In genomic region chr6:45326698-45327417, GRCh38 we compare ENCODE assay signal across 25 cellular contexts. TPM values are rescaled to one million over a fixed set of nuclear protein-coding genes. Genes with fewer than 3 reads are reported as not detected.
DNase-seq lines count a peak whose midpoint lies in the region; ATAC-seq and TF ChIP-seq lines count a peak whose summit lies in the region.
"Had no signal": no experiment of that assay in that cellular context is flagged by ENCODE, and none has a peak within 500 bp of the region (broad histone marks: within the 10 kb centered on the region; RNA-seq: fewer than 3 reads in every experiment).

No MANE protein-coding gene starts in this region.

- H4K91ac ChIP-seq in mesenchymal stem cell (ENCODE audit: low read length), result no peak overlapping the region

- no peak overlapping the region for H2AFZ ChIP-seq in mesenchymal stem cell (ENCODE audit: low read depth, low read length)

- H3K4me3 ChIP-seq in mesenchymal stem cell (ENCODE audit: insufficient read depth in 1 of 2, low read depth in 1 of 2, low read length in 2 of 2), result no peak overlapping the region
- H3K4me3 ChIP-seq: hepatocyte, skin epidermis had no signal

- no peak for ATAC-seq in CD4-positive, alpha-beta T cell (ENCODE audit: poor library complexity)
- ATAC-seq in T-helper 17 cell (no peak), HG03342 (IDR thresholded peaks at IDR 0.05; ENCODE audit: unreplicated experiment) (no peak)
- ATAC-seq: natural killer cell had no signal

- H3K9ac ChIP-seq in mesenchymal stem cell (ENCODE audit: low read length), result peak overlapping the region; percentile 76

- H3K36me3 ChIP-seq in mesenchymal stem cell (ENCODE audit: control insufficient read depth in 1 of 2, insufficient read depth in 2 of 2, low read depth in 1 of 2, low read length in 2 of 2), result no peaks in the 10 kb centered on the region

- no peak overlapping the region for H4K8ac ChIP-seq in mesenchymal stem cell (ENCODE audit: low read length)

- H3K18ac ChIP-seq in mesenchymal stem cell (ENCODE audit: low read depth in 1 of 2, low read length in 2 of 2), result no peak overlapping the region

- peaks cover 75% of the 10 kb centered on the region for H3K4me1 Mint-ChIP-seq in CD4-positive, alpha-beta T cell (ENCODE audit: low read depth)
- peaks cover 12% of the 10 kb centered on the region for H3K4me1 Mint-ChIP-seq in T-helper 17 cell

- H3K4me2 ChIP-seq in mesenchymal stem cell (ENCODE audit: low read length, poor library complexity, severe bottlenecking), result no peak overlapping the region

- peak overlapping the region; percentile 57 for H3K27ac Mint-ChIP-seq in CD4-positive, alpha-beta T cell
- peak overlapping the region; percentile 41 for H3K27ac Mint-ChIP-seq in T-helper 17 cell
- H3K27ac Mint-ChIP-seq: IgD-negative memory B cell had no signal

- H2BK12ac ChIP-seq in mesenchymal stem cell (ENCODE audit: low read length in 2 of 2), result no peak overlapping the region

- no peak overlapping the region for H3K23ac ChIP-seq in mesenchymal stem cell (ENCODE audit: low read length in 2 of 2)

- no peak overlapping the region for H3K4me3 Mint-ChIP-seq in CD4-positive, alpha-beta T cell
- H3K4me3 Mint-ChIP-seq in T-helper 17 cell, result no peak overlapping the region
- H3K4me3 Mint-ChIP-seq: HFFc6, IgD-negative memory B cell had no signal

- CTCF ChIA-PET in CD4-positive, alpha-beta T cell (lab: Charles Lee), result no interaction called here

- peaks cover 5% of the 10 kb centered on the region for H3K79me1 ChIP-seq in mesenchymal stem cell (replicated peaks; ENCODE audit: low read length, poor library complexity, severe bottlenecking)

- TF ChIP-seq CTCF in CD4-positive, alpha-beta T cell (IDR thresholded peaks at IDR 0.05), result no peak

- 93% methylated on average over 3 of the region's 5 CpGs for WGBS in mesenchymal stem cell

- intact Hi-C loops in CD4-positive, alpha-beta T cell (cut with DNase I, micrococcal nuclease), result no loop called here

- H3K14ac ChIP-seq in mesenchymal stem cell (ENCODE audit: low read length in 2 of 2), result no peak overlapping the region

- H2BK15ac ChIP-seq in mesenchymal stem cell (ENCODE audit: low read depth, poor library complexity, severe bottlenecking), result no peak overlapping the region

- peaks cover 1% of the 10 kb centered on the region for H3K4me1 ChIP-seq in mesenchymal stem cell (ENCODE audit: control insufficient read depth, insufficient read depth, low read depth, low read length)

- H3K27me3 Mint-ChIP-seq in CD4-positive, alpha-beta T cell, result no peaks in the 10 kb centered on the region
- H3K27me3 Mint-ChIP-seq in T-helper 17 cell, result no peaks in the 10 kb centered on the region
- H3K27me3 Mint-ChIP-seq: IgD-negative memory B cell had no signal

- POLR2A ChIA-PET in CD4-positive, alpha-beta T cell (lab: Charles Lee), result no interaction called here

- H3K27me3 ChIP-seq in CD4-positive, alpha-beta T cell (ENCODE audit: control insufficient read depth, insufficient read depth, low read length), result no peaks in the 10 kb centered on the region
- no peaks in the 10 kb centered on the region for H3K27me3 ChIP-seq in mesenchymal stem cell (ENCODE audit: control insufficient read depth in 1 of 2, insufficient read depth in 1 of 2, low read length in 2 of 2)
- H3K27me3 ChIP-seq: hepatocyte had no signal

- no peaks in the 10 kb centered on the region for H3K36me3 Mint-ChIP-seq in CD4-positive, alpha-beta T cell (ENCODE audit: low read depth)
- H3K36me3 Mint-ChIP-seq in T-helper 17 cell (ENCODE audit: low read depth), result no peaks in the 10 kb centered on the region
- H3K36me3 Mint-ChIP-seq: IgD-negative memory B cell, natural killer cell had no signal

- H2BK5ac ChIP-seq in mesenchymal stem cell (ENCODE audit: low read depth, low read length, poor library complexity, severe bottlenecking), result no peak overlapping the region

- H3K9me3 ChIP-seq in CD4-positive, alpha-beta T cell (ENCODE audit: control insufficient read depth, low read length), result no peaks in the 10 kb centered on the region
- H3K9me3 ChIP-seq in T-helper 17 cell (ENCODE audit: control insufficient read depth, low read length, poor library complexity, severe bottlenecking) (no peaks in the 10 kb centered on the region), mesenchymal stem cell (ENCODE audit: control insufficient read depth, low read length) (no peaks in the 10 kb centered on the region)

- DNase-seq in CD4-positive, alpha-beta T cell, result no peak
- DNase-seq in H4 (ENCODE audit: low spot score) (peak; percentile 56), T-helper 17 cell (no peak), mesenchymal stem cell (no peak), NCI-H524 treated with DMSO at 0.1 percent for 48 hours (lab: John Stamatoyannopoulos, UW) (no peak), GM19240 (ENCODE audit: insufficient read length, low spot score) (no peak), midbrain (lab: John Stamatoyannopoulos, UW) (no peak)
- DNase-seq: activated CD4-positive, CD25-positive, alpha-beta regulatory T cell; DMS 273 treated with DMSO at 0.1 percent for 48 hours; foreskin fibroblast; HFFc6; kidney; MV-4-11; natural killer cell; NCI-H2029; NCI-H510A; SHP77; stimulated activated CD4-positive, alpha-beta T cell treated with anti-CD3 and anti-CD28 coated beads, Interleukin-4, amount 100 ng/mL, for 24 hours; T-helper 2 cell had no signal

- no peak overlapping the region for H2AK5ac ChIP-seq in mesenchymal stem cell (ENCODE audit: low read length, severe bottlenecking)

- H3K27ac ChIP-seq in CD4-positive, alpha-beta T cell (ENCODE audit: low read depth, low read length), result no peak overlapping the region
- H3K27ac ChIP-seq in mesenchymal stem cell (ENCODE audit: low read length, poor library complexity, severe bottlenecking), result no peak overlapping the region
- H3K27ac ChIP-seq: HL-60 had no signal

- no peak overlapping the region for H3K4ac ChIP-seq in mesenchymal stem cell (ENCODE audit: low read depth in 1 of 2, low read length in 2 of 2)

- H3K9me3 Mint-ChIP-seq in CD4-positive, alpha-beta T cell, result no peaks in the 10 kb centered on the region
- H3K9me3 Mint-ChIP-seq: HFFc6, natural killer cell had no signal

- H2BK120ac ChIP-seq in mesenchymal stem cell (ENCODE audit: low read depth, low read length), result no peak overlapping the region

RNA-seq across cellular contexts. Expression of gene RUNX2, which starts 1.3 kb away (rescaled TPM):
- total RNA-seq in CD4-positive, alpha-beta T cell, result 10 to 100 TPM; 17.5 to 18.0 TPM
- total RNA-seq in H4 (2014; rRNA removed; shearing (Covaris generic)), result 18.3 and 37.7 TPM in 2 replicates
- 10 to 100 TPM; 47.6 to 50.8 TPM for total RNA-seq in T-helper 17 cell
- polyA plus RNA-seq in mesenchymal stem cell (2013, experiment 1 of 2), result 14.9 TPM
- polyA plus RNA-seq in mesenchymal stem cell (2013, experiment 2 of 2), result 14.2 TPM
- total RNA-seq: dermis microvascular lymphatic vessel endothelial cell had no signal

RNA-seq across cellular contexts. Expression of gene SUPT3H, which starts 50.9 kb away (rescaled TPM):
- 10 to 100 TPM in 1 of 2 experiments, 1 to 10 TPM in 1; 8.9 to 10.5 TPM for total RNA-seq in CD4-positive, alpha-beta T cell
- total RNA-seq in H4 (2014; rRNA removed; shearing (Covaris generic)), result 5.9 and 7.5 TPM in 2 replicates
- total RNA-seq in T-helper 17 cell, result 10 to 100 TPM; 10.8 to 17.6 TPM
- polyA plus RNA-seq in mesenchymal stem cell (2013, experiment 1 of 2), result 12.2 TPM
- 11.4 TPM for polyA plus RNA-seq in mesenchymal stem cell (2013, experiment 2 of 2)
